2 cellular contexts compared by ENCODE assay signal in genomic region chr20:30191785-30192184, GRCh38.
A peak's percentile ranks its signal among the peaks of the same experiment; 100 is the strongest.
DNase-seq lines count a peak whose midpoint lies in the region; ATAC-seq, FAIRE-seq and TF ChIP-seq lines count a peak whose summit lies in the region.
"Not testable (repeated sequence)": the region's sequence is repeated elsewhere in the genome, so short reads cannot be mapped to it uniquely, and the experiment has no call there.

No MANE protein-coding gene starts in this region.

- H3K9me3 ChIP-seq in A549; HEK293 (ENCODE audit: control insufficient read depth, insufficient read depth, low read depth, low read length): not testable (repeated sequence)

- CTCF ChIA-PET in A549 (lab: Yijun Ruan, JAX); HEK293 (lab: Yijun Ruan, JAX): not testable (repeated sequence)

- not testable (repeated sequence) for ATAC-seq in A549

- H3K27ac ChIP-seq in A549; HEK293 (ENCODE audit: extremely low read depth, low read depth, low read length): not testable (repeated sequence)

- H3K36me3 ChIP-seq in HEK293 (ENCODE audit: control insufficient read depth in 2 of 2, insufficient read depth in 1 of 2, low read length in 2 of 2): not testable (repeated sequence)

- not testable (repeated sequence) for TF ChIP-seq CTCF in A549 (IDR thresholded peaks at IDR 0.05); HEK293 (tag by site-specific recombination; IDR thresholded peaks at IDR 0.05)

- POLR2A ChIA-PET in A549 (lab: Yijun Ruan, JAX); HEK293 (lab: Yijun Ruan, JAX): not testable (repeated sequence)

- not testable (repeated sequence) for TF ChIP-seq RAD21 in A549 (conservative IDR thresholded peaks at IDR 0.05 in 1 of 2, IDR thresholded peaks at IDR 0.05 in 1 of 2)

- H3K4me3 ChIP-seq in A549; HEK293 (ENCODE audit: low read depth, low read length): not testable (repeated sequence)

- not testable (repeated sequence) for DNase-seq in A549 (ENCODE audit: low read depth in 1 of 2, low spot score in 1 of 2)

- not testable (repeated sequence) for TF ChIP-seq POLR2A in A549 (IDR thresholded peaks at IDR 0.05; ENCODE audit: low read length)

- not testable (repeated sequence) for H3K4me1 ChIP-seq in A549; HEK293 (ENCODE audit: control insufficient read depth, insufficient read depth, low read length)

- TF ChIP-seq EP300 in A549 (IDR thresholded peaks at IDR 0.05): not testable (repeated sequence)

- not testable (repeated sequence) for H3K4me2 ChIP-seq in A549

- FAIRE-seq in A549 (lab: Jason Lieb, UNC): not testable (repeated sequence)

TF ChIP-seq in A549, 52 proteins besides CTCF, POLR2A, EP300 and RAD21:
- TF ChIP-seq ZC3H11A (IDR thresholded peaks at IDR 0.05): peak; percentile 68

TF ChIP-seq in HEK293, 187 proteins besides CTCF, POLR2A, EP300 and RAD21:
- peak; percentile 31; the same call in 1 of the 2 replicates for TF ChIP-seq ZNF140 (tag by site-specific recombination; IDR thresholded peaks at IDR 0.05)
- peak; percentile 17; the same call in 1 of the 2 replicates for TF ChIP-seq ZNF654 (tag by site-specific recombination; IDR thresholded peaks at IDR 0.05; ENCODE audit: low read depth)
- peak; percentile 22; the same call in 1 of the 2 replicates for TF ChIP-seq ZNF623 (tag by site-specific recombination; IDR thresholded peaks at IDR 0.05)
- peak; percentile 59 for TF ChIP-seq ZBTB11 (tag by site-specific recombination; conservative IDR thresholded peaks at IDR 0.05; ENCODE audit: low read depth)
- TF ChIP-seq ZBTB8A (tag by site-specific recombination; IDR thresholded peaks at IDR 0.05): 0 out of 2 replicates have a peak, but pooled peaks have one; percentile 23
- TF ChIP-seq ZNF394 (tag by site-specific recombination; IDR thresholded peaks at IDR 0.05; ENCODE audit: borderline replicate concordance): peak; percentile 80
- peak; percentile 76 for TF ChIP-seq ZNF518A (tag by site-specific recombination; conservative IDR thresholded peaks at IDR 0.05; ENCODE audit: low read depth)
- peak; percentile 43 for TF ChIP-seq ZNF426 (tag by site-specific recombination; IDR thresholded peaks at IDR 0.05)
- peak; percentile 44 for TF ChIP-seq ZNF555 (tag by site-specific recombination; conservative IDR thresholded peaks at IDR 0.05)
- TF ChIP-seq ZNF202 (tag by site-specific recombination; IDR thresholded peaks at IDR 0.05; ENCODE audit: borderline replicate concordance): peak; percentile 38; the same call in 1 of the 2 replicates
